Comparison of ENCODE assay signal across 1 cellular context in genomic region chr5:1185652-1186350, GRCh38.
TF ChIP-seq lines count a peak whose summit lies in the region.

No MANE protein-coding gene starts in this region.

TF ChIP-seq in K562, 482 proteins besides CTCF, POLR2A, EP300 and RAD21 (continued from another document and continues in another):
- TF ChIP-seq, protein P1, sequence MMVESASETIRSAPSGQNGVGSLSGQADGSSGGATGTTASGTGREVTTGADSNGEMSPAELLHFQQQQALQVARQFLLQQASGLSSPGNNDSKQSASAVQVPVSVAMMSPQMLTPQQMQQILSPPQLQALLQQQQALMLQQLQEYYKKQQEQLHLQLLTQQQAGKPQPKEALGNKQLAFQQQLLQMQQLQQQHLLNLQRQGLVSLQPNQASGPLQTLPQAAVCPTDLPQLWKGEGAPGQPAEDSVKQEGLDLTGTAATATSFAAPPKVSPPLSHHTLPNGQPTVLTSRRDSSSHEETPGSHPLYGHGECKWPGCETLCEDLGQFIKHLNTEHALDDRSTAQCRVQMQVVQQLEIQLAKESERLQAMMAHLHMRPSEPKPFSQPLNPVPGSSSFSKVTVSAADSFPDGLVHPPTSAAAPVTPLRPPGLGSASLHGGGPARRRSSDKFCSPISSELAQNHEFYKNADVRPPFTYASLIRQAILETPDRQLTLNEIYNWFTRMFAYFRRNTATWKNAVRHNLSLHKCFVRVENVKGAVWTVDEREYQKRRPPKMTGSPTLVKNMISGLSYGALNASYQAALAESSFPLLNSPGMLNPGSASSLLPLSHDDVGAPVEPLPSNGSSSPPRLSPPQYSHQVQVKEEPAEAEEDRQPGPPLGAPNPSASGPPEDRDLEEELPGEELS (CRISPR knock-in tag; IDR thresholded peaks at IDR 0.05; ENCODE audit: borderline replicate concordance) = no peak
- TF ChIP-seq SIRT6 (IDR thresholded peaks at IDR 0.05; ENCODE audit: low read depth, low read length) (no peak), HEY1 (CRISPR knock-in tag; IDR thresholded peaks at IDR 0.05; ENCODE audit: borderline replicate concordance) (no peak), RBM14 (IDR thresholded peaks at IDR 0.05; ENCODE audit: borderline replicate concordance, insufficient read depth, low read depth, low read length) (no peak), PRMT5 (CRISPR knock-in tag; IDR thresholded peaks at IDR 0.05) (no peak), ZC3H4 (CRISPR knock-in tag; IDR thresholded peaks at IDR 0.05; ENCODE audit: borderline replicate concordance) (no peak), NCOR1 (IDR thresholded peaks at IDR 0.05) (peak; percentile 97), RBM17 (IDR thresholded peaks at IDR 0.05; ENCODE audit: borderline replicate concordance, low read depth, low read length) (no peak), RBM22 (IDR thresholded peaks at IDR 0.05; ENCODE audit: low read depth, low read length, poor library complexity, severe bottlenecking) (no peak), ARID3A (IDR thresholded peaks at IDR 0.05; ENCODE audit: borderline replicate concordance, low read depth, low read length) (no peak), MAFF (IDR thresholded peaks at IDR 0.05; ENCODE audit: low read length) (no peak), GABPA (tag; conservative IDR thresholded peaks at IDR 0.05; ENCODE audit: low read depth) (peak; percentile 74), SNRNP70 (optimal IDR thresholded peaks at IDR 0.05; ENCODE audit: low read depth, low read length) (no peak), ZBTB5 (IDR thresholded peaks at IDR 0.05) (no peak), SRSF9 (IDR thresholded peaks at IDR 0.05; ENCODE audit: borderline replicate concordance, low read depth, low read length) (no peak), KDM5B (IDR thresholded peaks at IDR 0.05; ENCODE audit: insufficient replicate concordance, low read depth, low read length) (peak; percentile 56), ZFP1 (CRISPR knock-in tag; IDR thresholded peaks at IDR 0.05) (peak; percentile 64; the same call in 1 of the 2 replicates), NFYB (IDR thresholded peaks at IDR 0.05; ENCODE audit: extremely low read depth, insufficient read length) (no peak), ZC3H11A (IDR thresholded peaks at IDR 0.05; ENCODE audit: low read depth, low read length) (no peak), MEIS2 (IDR thresholded peaks at IDR 0.05; ENCODE audit: partially characterized antibody) (peak; percentile 77), RNF2 (IDR thresholded peaks at IDR 0.05) (peak; percentile 99), ZNF609 (CRISPR knock-in tag; IDR thresholded peaks at IDR 0.05; ENCODE audit: borderline replicate concordance) (peak; percentile 64; the same call in 1 of the 2 replicates), ZNF408 (CRISPR knock-in tag; IDR thresholded peaks at IDR 0.05; ENCODE audit: low read depth) (no peak), IRF9 (tag; IDR thresholded peaks at IDR 0.05) (0 out of 2 replicates have a peak, but pooled peaks have one; percentile 11), TARDBP (IDR thresholded peaks at IDR 0.05) (peak; percentile 71; the same call in 1 of the 2 replicates), GATA2 (CRISPR knock-in tag; IDR thresholded peaks at IDR 0.05) (peak; percentile 95), CBX2 (IDR thresholded peaks at IDR 0.05; ENCODE audit: insufficient read depth, low read length, poor library complexity, severe bottlenecking) (no peak), NCOA2 (IDR thresholded peaks at IDR 0.05; ENCODE audit: partially characterized antibody in 2 of 2) (no peak), HNRNPL (IDR thresholded peaks at IDR 0.05; ENCODE audit: low read depth, low read length) (peak; percentile 66), AFF4 (CRISPR knock-in tag; IDR thresholded peaks at IDR 0.05) (no peak), SRSF1 (IDR thresholded peaks at IDR 0.05; ENCODE audit: low read depth, low read length) (no peak), SP2 (IDR thresholded peaks at IDR 0.05; ENCODE audit: extremely low read depth, low read depth, low read length, poor library complexity, severe bottlenecking) (no peak), PCBP1 (IDR thresholded peaks at IDR 0.05; ENCODE audit: low read depth, low read length, poor library complexity, severe bottlenecking) (no peak)
- TF ChIP-seq, protein P2, sequence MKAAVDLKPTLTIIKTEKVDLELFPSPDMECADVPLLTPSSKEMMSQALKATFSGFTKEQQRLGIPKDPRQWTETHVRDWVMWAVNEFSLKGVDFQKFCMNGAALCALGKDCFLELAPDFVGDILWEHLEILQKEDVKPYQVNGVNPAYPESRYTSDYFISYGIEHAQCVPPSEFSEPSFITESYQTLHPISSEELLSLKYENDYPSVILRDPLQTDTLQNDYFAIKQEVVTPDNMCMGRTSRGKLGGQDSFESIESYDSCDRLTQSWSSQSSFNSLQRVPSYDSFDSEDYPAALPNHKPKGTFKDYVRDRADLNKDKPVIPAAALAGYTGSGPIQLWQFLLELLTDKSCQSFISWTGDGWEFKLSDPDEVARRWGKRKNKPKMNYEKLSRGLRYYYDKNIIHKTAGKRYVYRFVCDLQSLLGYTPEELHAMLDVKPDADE (conservative IDR thresholded peaks at IDR 0.05; ENCODE audit: control insufficient read depth, low read depth, low read length) = peak; percentile 80; the same call in 1 of the 2 replicates
- TF ChIP-seq, protein P3, sequence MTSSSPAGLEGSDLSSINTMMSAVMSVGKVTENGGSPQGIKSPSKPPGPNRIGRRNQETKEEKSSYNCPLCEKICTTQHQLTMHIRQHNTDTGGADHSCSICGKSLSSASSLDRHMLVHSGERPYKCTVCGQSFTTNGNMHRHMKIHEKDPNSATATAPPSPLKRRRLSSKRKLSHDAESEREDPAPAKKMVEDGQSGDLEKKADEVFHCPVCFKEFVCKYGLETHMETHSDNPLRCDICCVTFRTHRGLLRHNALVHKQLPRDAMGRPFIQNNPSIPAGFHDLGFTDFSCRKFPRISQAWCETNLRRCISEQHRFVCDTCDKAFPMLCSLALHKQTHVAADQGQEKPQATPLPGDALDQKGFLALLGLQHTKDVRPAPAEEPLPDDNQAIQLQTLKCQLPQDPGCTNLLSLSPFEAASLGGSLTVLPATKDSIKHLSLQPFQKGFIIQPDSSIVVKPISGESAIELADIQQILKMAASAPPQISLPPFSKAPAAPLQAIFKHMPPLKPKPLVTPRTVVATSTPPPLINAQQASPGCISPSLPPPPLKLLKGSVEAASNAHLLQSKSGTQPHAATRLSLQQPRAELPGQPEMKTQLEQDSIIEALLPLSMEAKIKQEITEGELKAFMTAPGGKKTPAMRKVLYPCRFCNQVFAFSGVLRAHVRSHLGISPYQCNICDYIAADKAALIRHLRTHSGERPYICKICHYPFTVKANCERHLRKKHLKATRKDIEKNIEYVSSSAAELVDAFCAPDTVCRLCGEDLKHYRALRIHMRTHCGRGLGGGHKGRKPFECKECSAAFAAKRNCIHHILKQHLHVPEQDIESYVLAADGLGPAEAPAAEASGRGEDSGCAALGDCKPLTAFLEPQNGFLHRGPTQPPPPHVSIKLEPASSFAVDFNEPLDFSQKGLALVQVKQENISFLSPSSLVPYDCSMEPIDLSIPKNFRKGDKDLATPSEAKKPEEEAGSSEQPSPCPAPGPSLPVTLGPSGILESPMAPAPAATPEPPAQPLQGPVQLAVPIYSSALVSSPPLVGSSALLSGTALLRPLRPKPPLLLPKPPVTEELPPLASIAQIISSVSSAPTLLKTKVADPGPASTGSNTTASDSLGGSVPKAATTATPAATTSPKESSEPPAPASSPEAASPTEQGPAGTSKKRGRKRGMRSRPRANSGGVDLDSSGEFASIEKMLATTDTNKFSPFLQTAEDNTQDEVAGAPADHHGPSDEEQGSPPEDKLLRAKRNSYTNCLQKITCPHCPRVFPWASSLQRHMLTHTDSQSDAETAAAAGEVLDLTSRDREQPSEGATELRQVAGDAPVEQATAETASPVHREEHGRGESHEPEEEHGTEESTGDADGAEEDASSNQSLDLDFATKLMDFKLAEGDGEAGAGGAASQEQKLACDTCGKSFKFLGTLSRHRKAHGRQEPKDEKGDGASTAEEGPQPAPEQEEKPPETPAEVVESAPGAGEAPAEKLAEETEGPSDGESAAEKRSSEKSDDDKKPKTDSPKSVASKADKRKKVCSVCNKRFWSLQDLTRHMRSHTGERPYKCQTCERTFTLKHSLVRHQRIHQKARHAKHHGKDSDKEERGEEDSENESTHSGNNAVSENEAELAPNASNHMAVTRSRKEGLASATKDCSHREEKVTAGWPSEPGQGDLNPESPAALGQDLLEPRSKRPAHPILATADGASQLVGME (CRISPR knock-in tag; IDR thresholded peaks at IDR 0.05) = peak; percentile 50; the same call in 1 of the 2 replicates
